In genomic region chr10:16646474-16647059, GRCh38 we compare ENCODE assay signal across 17 cellular contexts.
DNase-seq lines count a peak whose midpoint lies in the region; ATAC-seq and TF ChIP-seq lines count a peak whose summit lies in the region.
"Had no signal": no experiment of that assay in that cellular context is flagged by ENCODE, and none has a peak within 500 bp of the region (broad histone marks: within the 10 kb centered on the region; RNA-seq: fewer than 3 reads in every experiment).

No MANE protein-coding gene starts in this region.

- intact Hi-C loops in Caco-2 (cut with micrococcal nuclease; ENCODE audit: unreplicated experiment): no loop called here

- no peak overlapping the region for H3K27ac Mint-ChIP-seq in Caco-2 (ENCODE audit: unreplicated experiment)
- H3K27ac Mint-ChIP-seq: nephron had no signal

- no peaks in the 10 kb centered on the region for H3K27me3 ChIP-seq in Caco-2 (replicated peaks; ENCODE audit: control insufficient read depth, insufficient read depth, low read length)
- H3K27me3 ChIP-seq: heart left ventricle had no signal

- TF ChIP-seq CTCF in epithelial cell of esophagus (IDR thresholded peaks at IDR 0.05; ENCODE audit: insufficient read depth, low read depth, low read length, missing control alignments) (no peak), Caco-2 (IDR thresholded peaks at IDR 0.05; ENCODE audit: insufficient read depth in 1 of 2, low read depth in 1 of 2, low read length in 1 of 2, severe bottlenecking in 1 of 2, unreplicated experiment in 1 of 2) (no peak)

- no peaks in the 10 kb centered on the region for H3K36me3 Mint-ChIP-seq in Caco-2 (ENCODE audit: insufficient read depth, unreplicated experiment)

- H3K9me3 ChIP-seq in Caco-2: no peaks in the 10 kb centered on the region
- H3K9me3 ChIP-seq: heart left ventricle had no signal

- H3K4me3 Mint-ChIP-seq in Caco-2 (ENCODE audit: unreplicated experiment): no peak overlapping the region
- H3K4me3 Mint-ChIP-seq: activated T-cell treated with anti-CD3 and anti-CD28 coated beads, Interleukin-2, amount 50 U/mL, for 4 hours; nephron had no signal

- H3K27me3 Mint-ChIP-seq in Caco-2 (ENCODE audit: insufficient read depth, unreplicated experiment): no peaks in the 10 kb centered on the region

- H3K4me3 ChIP-seq in epithelial cell of esophagus (ENCODE audit: low read length) (no peak overlapping the region), Caco-2 (ENCODE audit: low read depth, low read length) (no peak overlapping the region)
- H3K4me3 ChIP-seq: heart left ventricle had no signal

- DNase-seq in CD1c-positive myeloid dendritic cell (ENCODE audit: extremely low spot score) (peak; percentile 27), SW480 (ENCODE audit: low spot score) (peak; percentile 78), epithelial cell of esophagus (ENCODE audit: low read depth) (peak; percentile 75), NCI-H2107 treated with DMSO at 0.1 percent for 48 hours (lab: John Stamatoyannopoulos, UW; ENCODE audit: unreplicated experiment) (no peak), Caco-2 (no peak), hippocampal formation (lab: John Stamatoyannopoulos, UW) (no peak), NCI-H1105 (lab: John Stamatoyannopoulos, UW) (no peak)
- DNase-seq: activated T-cell treated with anti-CD3 and anti-CD28 coated beads, Interleukin-2, amount 50 U/mL, for 4 hours; C1 segment of cervical spinal cord; heart left ventricle; IMR-90; left cardiac atrium; NCI-H187; retina; SIG-M5 had no signal

- peak; percentile 82 for ATAC-seq in HG02610 (IDR thresholded peaks at IDR 0.05; ENCODE audit: unreplicated experiment)
- ATAC-seq: heart left ventricle, left cardiac atrium had no signal

- H3K4me1 Mint-ChIP-seq in Caco-2 (ENCODE audit: low read depth, unreplicated experiment): peaks cover 7% of the 10 kb centered on the region
- H3K4me1 Mint-ChIP-seq: nephron had no signal

- CTCF ChIA-PET in Caco-2 (lab: Charles Lee): no interaction called here

- no peaks in the 10 kb centered on the region for H3K36me3 ChIP-seq in Caco-2 (ENCODE audit: control insufficient read depth, insufficient read depth, low read length)
- H3K36me3 ChIP-seq: heart left ventricle had no signal

- H3K4me1 ChIP-seq in Caco-2: peaks cover 5% of the 10 kb centered on the region; the same call in 1 of the 2 replicates

- POLR2A ChIA-PET in Caco-2 (lab: Charles Lee): no interaction called here

- no TSS peak for BruUV-seq in Caco-2 (replicated peaks; lab: Mats Ljungman, UMichigan)

- no peaks in the 10 kb centered on the region for H3K9me3 Mint-ChIP-seq in Caco-2 (ENCODE audit: unreplicated experiment)
- H3K9me3 Mint-ChIP-seq: activated T-cell treated with anti-CD3 and anti-CD28 coated beads, Interleukin-2, amount 50 U/mL, for 4 hours; nephron had no signal

Comparison
In these comparisons a context has a peak if more than half of its experiments do, and no peak if none do; other contexts are left out.
1. DNase-seq: peak in CD1c-positive myeloid dendritic cell (single experiment), SW480 (single experiment) and epithelial cell of esophagus (single experiment); none in NCI-H2107 treated with DMSO at 0.1 percent for 48 hours (single experiment), Caco-2 (0 of 2), hippocampal formation (0 of 2) and NCI-H1105 (single experiment).